In genomic region chr19:376111-376470, GRCh38 we compare ENCODE assay signal across 20 cellular contexts. TPM values are rescaled to one million over a fixed set of nuclear protein-coding genes. Genes with fewer than 3 reads are reported as not detected.
DNase-seq lines count a peak whose midpoint lies in the region; ATAC-seq and TF ChIP-seq lines count a peak whose summit lies in the region.
"Had no signal": no experiment of that assay in that cellular context is flagged by ENCODE, and none has a peak within 500 bp of the region (broad histone marks: within the 10 kb centered on the region; RNA-seq: fewer than 3 reads in every experiment).

No MANE protein-coding gene starts in this region.

- H2BK15ac ChIP-seq in neuronal stem cell (ENCODE audit: low read length): peak overlapping the region; percentile 75

- H3K4me1 ChIP-seq in neuronal stem cell (ENCODE audit: control insufficient read depth in 2 of 2, insufficient read depth in 1 of 2, low read depth in 1 of 2, low read length in 2 of 2): peaks cover 0 to 2% of the 10 kb centered on the region in 2 donors
- H3K4me1 ChIP-seq: BE2C; BLaER1 treated with 17β-estradiol and CSF1 and Interleukin-3, amounts not matched to agents 10 nM and 100 nM had no signal

- H3K79me1 ChIP-seq in neuronal stem cell (ENCODE audit: low read depth, low read length): no peaks in the 10 kb centered on the region

- H3K27me3 ChIP-seq in neuronal stem cell (ENCODE audit: control insufficient read depth in 3 of 3, insufficient read depth in 3 of 3, low read depth in 1 of 3, low read length in 3 of 3): peaks cover 0 to 47% (median 0%) of the 10 kb centered on the region in 3 experiments
- H3K27me3 ChIP-seq: BLaER1 treated with 17β-estradiol and CSF1 and Interleukin-3, amounts not matched to agents 10 nM and 100 nM had no signal

- H3K14ac ChIP-seq in neuronal stem cell (ENCODE audit: low read length): peak overlapping the region; percentile 21

- H4K8ac ChIP-seq in neuronal stem cell (ENCODE audit: low read depth, low read length): no peak overlapping the region

- H2AK5ac ChIP-seq in neuronal stem cell (ENCODE audit: low read depth, low read length): peak overlapping the region; percentile 97

- no peak for TF ChIP-seq CTCF in RWPE1 (conservative IDR thresholded peaks at IDR 0.05; ENCODE audit: low read depth)
- no peak for TF ChIP-seq CTCF in coronary artery (IDR thresholded peaks at IDR 0.05)

- POLR2A ChIA-PET in RWPE1 (lab: Yijun Ruan, JAX; ENCODE audit: low non-redundant PET): no interaction called here

- peak overlapping the region; percentile 76 for H3K18ac ChIP-seq in neuronal stem cell (ENCODE audit: low read length)

- no peak for ATAC-seq in GM21390 (IDR thresholded peaks at IDR 0.05; ENCODE audit: unreplicated experiment)
- ATAC-seq: HCT116 had no signal

- H3K36me3 ChIP-seq in neuronal stem cell (replicated peaks in 1 of 2; ENCODE audit: control insufficient read depth in 2 of 2, insufficient read depth in 2 of 2, low read length in 2 of 2): no peaks in the 10 kb centered on the region
- H3K36me3 ChIP-seq: BE2C; BLaER1 treated with 17β-estradiol and CSF1 and Interleukin-3, amounts not matched to agents 10 nM and 100 nM had no signal

- H3K27ac ChIP-seq in RWPE1 (peak overlapping the region; percentile 66), coronary artery (no peak overlapping the region), neuronal stem cell (replicated peaks; ENCODE audit: low read length) (no peak overlapping the region)
- H3K27ac ChIP-seq: 22Rv1; BLaER1 treated with 17β-estradiol and CSF1 and Interleukin-3, amounts not matched to agents 10 nM and 100 nM had no signal

- H3K4me2 ChIP-seq in neuronal stem cell (ENCODE audit: insufficient read depth, low read length, poor library complexity, severe bottlenecking): no peak overlapping the region
- H3K4me2 ChIP-seq: BLaER1 treated with 17β-estradiol and CSF1 and Interleukin-3, amounts not matched to agents 10 nM and 100 nM had no signal

- no CpG with 5 or more reads among the region's 8 CpGs for WGBS in neuronal stem cell (ENCODE audit: extremely low coverage in 2 of 2, insufficient read length in 2 of 2, insufficient replicate concordance in 1 of 2), 2 donors

- H2AFZ ChIP-seq in neuronal stem cell (ENCODE audit: low read length): no peak overlapping the region

- no peak overlapping the region for H4K91ac ChIP-seq in neuronal stem cell (ENCODE audit: low read depth, low read length, poor library complexity)

- no peak overlapping the region for H2BK12ac ChIP-seq in neuronal stem cell (ENCODE audit: low read length)

- H3K4me3 ChIP-seq in coronary artery: no peak overlapping the region
- peak overlapping the region in 1 of 2 donors; percentile 5 for H3K4me3 ChIP-seq in neuronal stem cell (ENCODE audit: low read length in 2 of 2)
- H3K4me3 ChIP-seq: BLaER1 treated with 17β-estradiol and CSF1 and Interleukin-3, amounts not matched to agents 10 nM and 100 nM had no signal

- no peak overlapping the region for H3K9ac ChIP-seq in neuronal stem cell (ENCODE audit: low read depth, low read length, poor library complexity)
- H3K9ac ChIP-seq: BLaER1 treated with 17β-estradiol and CSF1 and Interleukin-3, amounts not matched to agents 10 nM and 100 nM had no signal

- no peaks in the 10 kb centered on the region for H3K9me3 ChIP-seq in neuronal stem cell (replicated peaks in 1 of 2; ENCODE audit: control insufficient read depth in 2 of 2, insufficient read depth in 1 of 2, low read depth in 1 of 2, low read length in 2 of 2)
- H3K9me3 ChIP-seq: BE2C had no signal

- peak overlapping the region; percentile 53 for H3K4ac ChIP-seq in neuronal stem cell (ENCODE audit: low read length)

- no peak overlapping the region for H3K23ac ChIP-seq in neuronal stem cell (ENCODE audit: low read depth, low read length, poor library complexity)

- peak; percentile 25 for DNase-seq in activated effector memory CD4-positive, alpha-beta T cell treated with anti-CD3 and anti-CD28 coated beads, Interleukin-2, amount 50 U/mL, for 16 hours
- no peak for DNase-seq in activated effector memory CD4-positive, alpha-beta T cell treated with Interleukin-2 at 50 U/mL for 16 hours
- DNase-seq in RWPE1 (ENCODE audit: low spot score) (no peak), coronary artery (ENCODE audit: low spot score) (peak; percentile 29), neuronal stem cell (ENCODE audit: low spot score) (no peak), Ammon's horn (ENCODE audit: low spot score) (no peak), cortex of kidney (lab: John Stamatoyannopoulos, UW) (no peak)
- DNase-seq: BE2C; Calu3; CD4-positive, alpha-beta T cell; CD8-positive, alpha-beta memory T cell; DMS53; DMS79 treated with DMSO at 0.1 percent for 48 hours; GF-D8; GOT3 had no signal

- H2BK120ac ChIP-seq in neuronal stem cell (ENCODE audit: low read depth, low read length): no peak overlapping the region

- H2BK5ac ChIP-seq in neuronal stem cell (ENCODE audit: low read length): peak overlapping the region; percentile 22

- CTCF ChIA-PET in RWPE1 (lab: Yijun Ruan, JAX): no interaction called here

RNA-seq across cellular contexts. Expression of gene MIER2, which starts 31.5 kb away (rescaled TPM):
- polyA plus RNA-seq in neuronal stem cell (2013, experiment 1 of 2): 40.2 TPM
- polyA plus RNA-seq in neuronal stem cell (2013, experiment 2 of 2): 41.0 TPM

RNA-seq across cellular contexts. Expression of gene C2CD4C, which starts 32.9 kb away (rescaled TPM):
- 13.6 TPM for polyA plus RNA-seq in neuronal stem cell (2013, experiment 1 of 2)
- 12.7 TPM for polyA plus RNA-seq in neuronal stem cell (2013, experiment 2 of 2)
- polyA plus RNA-seq: CD14-positive monocyte; CD8-positive, alpha-beta memory T cell had no signal

Comparison
In these comparisons a context has a peak if more than half of its experiments do, and no peak if none do; other contexts are left out.
1. DNase-seq: peak in activated effector memory CD4-positive, alpha-beta T cell treated with anti-CD3 and anti-CD28 coated beads, Interleukin-2, amount 50 U/mL, for 16 hours (single experiment) and coronary artery (single experiment); none in activated effector memory CD4-positive, alpha-beta T cell treated with Interleukin-2 at 50 U/mL for 16 hours (single experiment), RWPE1 (single experiment), neuronal stem cell (single experiment), Ammon's horn (single experiment) and cortex of kidney (single experiment).